Comparison of ENCODE assay signal across 17 cellular contexts in the genomic region with DNA sequence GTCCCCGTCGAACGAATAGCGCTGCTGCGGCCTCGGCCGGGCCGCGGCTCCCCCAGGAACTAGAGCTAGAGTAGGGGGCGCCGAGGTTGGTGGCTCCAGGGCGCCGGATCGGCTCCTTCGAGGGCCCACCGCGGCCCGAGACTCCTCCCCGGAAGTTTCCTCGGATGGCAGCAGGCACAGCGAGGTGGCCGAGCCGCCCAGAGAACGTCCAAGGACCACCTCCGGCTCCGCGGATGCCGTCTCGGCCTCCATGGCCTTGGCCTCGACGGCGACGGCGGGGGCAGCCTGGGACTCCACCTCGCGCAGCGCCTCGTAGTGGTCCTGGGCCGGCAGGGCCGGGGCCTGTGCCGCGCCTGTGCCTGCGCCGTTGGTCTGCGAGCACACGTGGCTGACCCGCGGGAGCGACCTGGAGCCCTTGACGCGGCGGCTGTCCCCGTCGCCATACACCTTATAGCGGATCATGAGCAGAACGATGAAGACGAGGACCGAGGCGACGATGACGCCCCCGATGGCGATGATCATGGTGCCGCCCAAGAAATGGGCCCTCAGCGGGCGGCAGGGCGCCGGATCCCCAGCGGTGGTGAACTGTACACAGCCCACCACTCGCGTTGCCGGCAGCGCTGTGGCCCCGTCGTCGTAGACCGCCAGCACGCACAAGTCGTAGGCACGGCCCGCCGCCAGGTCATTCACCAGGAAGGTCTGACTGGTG. TPM values are rescaled to one million over a fixed set of nuclear protein-coding genes. Genes with fewer than 3 reads are reported as not detected.
DNase-seq lines count a peak whose midpoint lies in the region; ATAC-seq, FAIRE-seq and TF ChIP-seq lines count a peak whose summit lies in the region.
"Had no signal": no experiment of that assay in that cellular context is flagged by ENCODE, and none has a peak within 500 bp of the region (broad histone marks: within the 10 kb centered on the region; RNA-seq: fewer than 3 reads in every experiment).

No MANE protein-coding gene starts in this region.

- no peak for TF ChIP-seq CTCF in K562 (IDR thresholded peaks at IDR 0.05 in 2 of 3, conservative IDR thresholded peaks at IDR 0.05 in 1 of 3; ENCODE audit: insufficient read depth in 2 of 3, low read depth in 1 of 3, low read length in 3 of 3)
- TF ChIP-seq CTCF in progenitor cell of endocrine pancreas (IDR thresholded peaks at IDR 0.05; ENCODE audit: unreplicated experiment): peak; percentile 3

- H3K4me1 Mint-ChIP-seq in progenitor cell of endocrine pancreas (ENCODE audit: low read depth): peaks cover 12% of the 10 kb centered on the region
- H3K4me1 Mint-ChIP-seq: activated CD4-positive, alpha-beta memory T cell treated with anti-CD3 and anti-CD28 coated beads, Interleukin-2, amount 10 ng/mL, durations not matched to agents 7 days and 5 days had no signal

- TF ChIP-seq EP300 in K562 (IDR thresholded peaks at IDR 0.05; ENCODE audit: low read length): no peak

- POLR2A ChIA-PET in K562 (lab: Yijun Ruan, JAX): interaction anchor here (0.6 to 1.5 kb wide), 2 partner anchors 8 to 70 kb away, joined by 3 to 6 read pairs; no protein-coding TSS in a partner anchor

- no peaks in the 10 kb centered on the region for H3K9me3 Mint-ChIP-seq in progenitor cell of endocrine pancreas (ENCODE audit: low read depth)
- H3K9me3 Mint-ChIP-seq: activated CD4-positive, alpha-beta memory T cell treated with anti-CD3 and anti-CD28 coated beads, Interleukin-2, amount 10 ng/mL, durations not matched to agents 7 days and 5 days had no signal

- CTCF ChIA-PET in K562 (lab: Yijun Ruan, JAX; ENCODE audit: low intra/inter-chr PET ratio): interaction anchor here (0.6 kb wide), 1 partner anchor 20 kb away, joined by 3 read pairs; no protein-coding TSS in a partner anchor

- H3K9ac ChIP-seq in ES-I3 (ENCODE audit: low read depth, low read length) (peak overlapping the region; percentile 81), K562 (ENCODE audit: insufficient read depth in 1 of 2, low read depth in 2 of 2, low read length in 2 of 2) (no peak overlapping the region)

- intact Hi-C loops in K562 (cut with micrococcal nuclease): loop anchor here (10.0 kb wide), 1 partner anchor 53 kb away; no protein-coding TSS in a partner anchor

- no peak for FAIRE-seq in K562 (lab: Jason Lieb, UNC)
- FAIRE-seq: GM12892, GM19239, RCC 7860 had no signal

- H3K27ac ChIP-seq in K562 (ENCODE audit: extremely low read depth, low read depth, low read length): no peak overlapping the region

- ATAC-seq in K562 (no peak), GM21576 (IDR thresholded peaks at IDR 0.05; ENCODE audit: unreplicated experiment) (no peak), GM18870 (IDR thresholded peaks at IDR 0.05; ENCODE audit: unreplicated experiment) (no peak)

- H3K9me1 ChIP-seq in K562 (ENCODE audit: control insufficient read depth, insufficient read depth, low read length): no peaks in the 10 kb centered on the region

- no peak overlapping the region for H3K4me3 ChIP-seq in K562

- no peaks in the 10 kb centered on the region for H3K27me3 ChIP-seq in K562 (ENCODE audit: control insufficient read depth in 2 of 2, insufficient read depth in 2 of 2, low read length in 2 of 2)

- H2AFZ ChIP-seq in K562 (ENCODE audit: low read depth, low read length): no peak overlapping the region

- TF ChIP-seq RAD21 in K562 (CRISPR knock-in tag; conservative IDR thresholded peaks at IDR 0.05 in 1 of 2, IDR thresholded peaks at IDR 0.05 in 1 of 2): no peak

- H3K9me3 ChIP-seq in ES-I3 (ENCODE audit: control insufficient read depth, insufficient read depth, low read length) (no peaks in the 10 kb centered on the region), K562 (replicated peaks; ENCODE audit: control insufficient read depth, insufficient read depth, low read depth, low read length) (no peaks in the 10 kb centered on the region)

- 99% methylated on average over 41 of the region's 82 CpGs for WGBS in K562 (ENCODE audit: insufficient coverage, low coverage, missing lambda C conversion rate)

- peak overlapping the region; percentile 30 for H3K27ac Mint-ChIP-seq in progenitor cell of endocrine pancreas
- H3K27ac Mint-ChIP-seq: activated CD4-positive, alpha-beta memory T cell treated with anti-CD3 and anti-CD28 coated beads, Interleukin-2, amount 10 ng/mL, durations not matched to agents 7 days and 5 days had no signal

- H3K79me2 ChIP-seq in K562 (ENCODE audit: control insufficient read depth, insufficient read depth, low read length): peaks cover 15% of the 10 kb centered on the region

- H3K4me2 ChIP-seq in K562 (ENCODE audit: insufficient read depth, low read length): no peak overlapping the region

- H3K4me3 Mint-ChIP-seq in progenitor cell of endocrine pancreas (ENCODE audit: low read depth): no peak overlapping the region
- H3K4me3 Mint-ChIP-seq: activated CD4-positive, alpha-beta memory T cell treated with anti-CD3 and anti-CD28 coated beads, Interleukin-2, amount 10 ng/mL, durations not matched to agents 7 days and 5 days had no signal

- H3K4me1 ChIP-seq in ES-I3 (ENCODE audit: insufficient read depth, low read length) (peaks cover 22% of the 10 kb centered on the region), K562 (replicated peaks in 1 of 2; ENCODE audit: control insufficient read depth in 2 of 2, insufficient read depth in 2 of 2, low read length in 2 of 2) (peaks cover 40 to 43% of the 10 kb centered on the region in 2 experiments)

- peaks cover 7% of the 10 kb centered on the region for H3K36me3 Mint-ChIP-seq in progenitor cell of endocrine pancreas (ENCODE audit: insufficient read depth)

- no peaks in the 10 kb centered on the region for H4K20me1 ChIP-seq in K562 (replicated peaks; ENCODE audit: control insufficient read depth, insufficient read depth, low read length)

- no TSS peak for BruUV-seq in K562 (replicated peaks; lab: Mats Ljungman, UMichigan)

- H3K27me3 Mint-ChIP-seq in progenitor cell of endocrine pancreas: peaks cover 49% of the 10 kb centered on the region

- TF ChIP-seq POLR2A in K562 (conservative IDR thresholded peaks at IDR 0.05): no peak

- DNase-seq in K562 (ENCODE audit: extremely low read depth in 1 of 4, low spot score in 3 of 4): peak in 1 of 4 experiments; percentile 4
- peak; percentile 58 for DNase-seq in iPS-NIHi11 (ENCODE audit: low spot score)
- DNase-seq in progenitor cell of endocrine pancreas (ENCODE audit: low spot score, unreplicated experiment): no peak
- no peak for DNase-seq in NCI-H2107 (lab: John Stamatoyannopoulos, UW)
- DNase-seq in amniotic stem cell (lab: John Stamatoyannopoulos, UW): no peak
- DNase-seq: activated CD4-positive, alpha-beta memory T cell treated with anti-CD3 and anti-CD28 coated beads, Interleukin-2, amount 10 ng/mL, durations not matched to agents 7 days and 5 days; DND-41; NCI-H1048 had no signal

- in situ Hi-C loops in K562 (cut with MboI): no loop called here

- H3K36me3 ChIP-seq in ES-I3 (ENCODE audit: insufficient read depth, low read length): no peaks in the 10 kb centered on the region
- H3K36me3 ChIP-seq in K562 (ENCODE audit: control insufficient read depth, insufficient read depth, low read length): peaks cover 29% of the 10 kb centered on the region; the same call in 1 of the 3 replicates

RNA-seq across cellular contexts. Expression of gene IFNL1, which starts 11.8 kb away (rescaled TPM):
- not detected in 2 replicates for total RNA-seq in K562 (2011; cell fraction: chromatin; rRNA removed; ENCODE audit: low replicate concordance)
- total RNA-seq in K562 (2011; cell fraction: nucleolus; rRNA removed): not detected in 2 replicates
- not detected in 2 replicates for total RNA-seq in K562 (2011; cell fraction: nucleoplasm; rRNA removed)
- total RNA-seq in K562 (2014; rRNA removed): not detected in 2 replicates
- total RNA-seq in K562 (2014; rRNA removed; fragmentation: Illumina TruSeq; extraction: Trizol): not detected in 2 replicates
- not detected in 2 replicates for total RNA-seq in K562 (2015; rRNA removed; fragmentation: Illumina TruSeq; extraction: Trizol)
- not detected in 2 replicates for total RNA-seq in K562 (2021)
- not detected in 2 replicates for polyA plus RNA-seq in K562 (2011; rRNA removed)
- polyA plus RNA-seq in K562 (2011; cell fraction: cytosol; rRNA removed): not detected in 2 replicates
- polyA plus RNA-seq in K562 (2011; cell fraction: nucleus; rRNA removed): not detected in 2 replicates
- polyA plus RNA-seq in K562 (2012): not detected in 2 replicates
- not detected in 2 replicates for polyA plus RNA-seq in K562 (2014; fragmentation: Illumina TruSeq; extraction: Trizol)
- not detected for polyA plus RNA-seq in K562 (2014; fragmentation: Nextera tagmentation; extraction: Ambion mirVana)
- polyA plus RNA-seq in K562 (2014; rRNA removed): not detected in 2 replicates
- not detected in 2 replicates for polyA minus RNA-seq in K562 (2011; rRNA and poly(A)+ RNA removed)
- polyA minus RNA-seq in K562 (2011; cell fraction: cytosol; rRNA and poly(A)+ RNA removed): not detected in 2 replicates
- not detected in 2 replicates for polyA minus RNA-seq in K562 (2011; cell fraction: nucleus; rRNA and poly(A)+ RNA removed)
- not detected in 2 replicates for total RNA-seq in progenitor cell of endocrine pancreas
- total RNA-seq: HT-29 had no signal
- polyA plus RNA-seq: esophagus had no signal

RNA-seq across cellular contexts. Expression of gene LRFN1, which starts 12.7 kb away (rescaled TPM):
- 2.3 and 5.9 TPM in 2 replicates for total RNA-seq in K562 (2011; cell fraction: chromatin; rRNA removed; ENCODE audit: low replicate concordance)
- 10.0 and 11.3 TPM in 2 replicates for total RNA-seq in K562 (2011; cell fraction: nucleolus; rRNA removed)
- 5.9 and 6.6 TPM in 2 replicates for total RNA-seq in K562 (2011; cell fraction: nucleoplasm; rRNA removed)
- total RNA-seq in K562 (2014; rRNA removed): 3.8 and 5.0 TPM in 2 replicates
- 0.44 and 0.45 TPM in 2 replicates for total RNA-seq in K562 (2014; rRNA removed; fragmentation: Illumina TruSeq; extraction: Trizol)
- 1.1 and 1.3 TPM in 2 replicates for total RNA-seq in K562 (2015; rRNA removed; fragmentation: Illumina TruSeq; extraction: Trizol)
- 10.6 and 10.7 TPM in 2 replicates for total RNA-seq in K562 (2021)
- 0.52 and 1.0 TPM in 2 replicates for polyA plus RNA-seq in K562 (2011; rRNA removed)
- 1.9 and 4.7 TPM in 2 replicates for polyA plus RNA-seq in K562 (2011; cell fraction: cytosol; rRNA removed)
- polyA plus RNA-seq in K562 (2011; cell fraction: nucleus; rRNA removed): 2.7 and 3.9 TPM in 2 replicates
- 4.1 and 4.7 TPM in 2 replicates for polyA plus RNA-seq in K562 (2012)
- 1.3 and 2.1 TPM in 2 replicates for polyA plus RNA-seq in K562 (2014; fragmentation: Illumina TruSeq; extraction: Trizol)
- under 1 TPM; 0.13 TPM for polyA plus RNA-seq in K562 (2014; fragmentation: Nextera tagmentation; extraction: Ambion mirVana)
- polyA plus RNA-seq in K562 (2014; rRNA removed): 3.9 and 4.6 TPM in 2 replicates
- 0.98 and 1.0 TPM in 2 replicates for polyA minus RNA-seq in K562 (2011; rRNA and poly(A)+ RNA removed)
- 2.8 and 5.5 TPM in 2 replicates for polyA minus RNA-seq in K562 (2011; cell fraction: cytosol; rRNA and poly(A)+ RNA removed)
- 2.7 and 3.8 TPM in 2 replicates for polyA minus RNA-seq in K562 (2011; cell fraction: nucleus; rRNA and poly(A)+ RNA removed)
- total RNA-seq in progenitor cell of endocrine pancreas: 4.8 and 5.2 TPM in 2 replicates

RNA-seq across cellular contexts. Expression of gene GMFG, which starts 27.9 kb away (rescaled TPM):
- total RNA-seq in K562 (2011; cell fraction: chromatin; rRNA removed; ENCODE audit: low replicate concordance): 7.6 and 17.2 TPM in 2 replicates
- 11.3 and 11.6 TPM in 2 replicates for total RNA-seq in K562 (2011; cell fraction: nucleolus; rRNA removed)
- total RNA-seq in K562 (2011; cell fraction: nucleoplasm; rRNA removed): 14.4 and 17.5 TPM in 2 replicates
- total RNA-seq in K562 (2014; rRNA removed): 37.1 and 48.4 TPM in 2 replicates
- total RNA-seq in K562 (2014; rRNA removed; fragmentation: Illumina TruSeq; extraction: Trizol): 48.5 and 59.1 TPM in 2 replicates
- 52.8 and 55.6 TPM in 2 replicates for total RNA-seq in K562 (2015; rRNA removed; fragmentation: Illumina TruSeq; extraction: Trizol)
- 51.8 and 58.6 TPM in 2 replicates for total RNA-seq in K562 (2021)
- polyA plus RNA-seq in K562 (2011; rRNA removed): 91.3 and 101 TPM in 2 replicates
- 45.0 and 75.1 TPM in 2 replicates for polyA plus RNA-seq in K562 (2011; cell fraction: cytosol; rRNA removed)
- polyA plus RNA-seq in K562 (2011; cell fraction: nucleus; rRNA removed): 35.8 and 51.3 TPM in 2 replicates
- polyA plus RNA-seq in K562 (2012): 108 and 198 TPM in 2 replicates
- 49.0 and 60.2 TPM in 2 replicates for polyA plus RNA-seq in K562 (2014; fragmentation: Illumina TruSeq; extraction: Trizol)
- polyA plus RNA-seq in K562 (2014; fragmentation: Nextera tagmentation; extraction: Ambion mirVana): 100 to 1,000 TPM; 133 to 152 TPM
- 61.3 and 70.7 TPM in 2 replicates for polyA plus RNA-seq in K562 (2014; rRNA removed)
- polyA minus RNA-seq in K562 (2011; rRNA and poly(A)+ RNA removed): 23.5 and 24.2 TPM in 2 replicates
- 8.4 and 10.6 TPM in 2 replicates for polyA minus RNA-seq in K562 (2011; cell fraction: cytosol; rRNA and poly(A)+ RNA removed)
- 2.2 and 9.1 TPM in 2 replicates for polyA minus RNA-seq in K562 (2011; cell fraction: nucleus; rRNA and poly(A)+ RNA removed)
- total RNA-seq in progenitor cell of endocrine pancreas: not detected in 2 replicates
- total RNA-seq: HT-29 had no signal

RNA-seq across cellular contexts. Expression of gene SAMD4B, which starts 34.2 kb away (rescaled TPM):
- total RNA-seq in K562 (2011; cell fraction: chromatin; rRNA removed; ENCODE audit: low replicate concordance): 114 and 163 TPM in 2 replicates
- total RNA-seq in K562 (2011; cell fraction: nucleolus; rRNA removed): 74.5 and 86.1 TPM in 2 replicates
- 116 and 164 TPM in 2 replicates for total RNA-seq in K562 (2011; cell fraction: nucleoplasm; rRNA removed)
- total RNA-seq in K562 (2014; rRNA removed) (41.1 and 55.2 TPM in 2 replicates), K562 (2014; rRNA removed; fragmentation: Illumina TruSeq; extraction: Trizol) (17.2 and 19.9 TPM in 2 replicates), K562 (2015; rRNA removed; fragmentation: Illumina TruSeq; extraction: Trizol) (38.0 and 42.2 TPM in 2 replicates), K562 (2021) (86.3 and 90.5 TPM in 2 replicates), progenitor cell of endocrine pancreas (140 and 152 TPM in 2 replicates)
- polyA plus RNA-seq in K562 (2011; rRNA removed) (20.9 and 54.2 TPM in 2 replicates), K562 (2014; fragmentation: Illumina TruSeq; extraction: Trizol) (81.8 and 105 TPM in 2 replicates), K562 (2014; fragmentation: Nextera tagmentation; extraction: Ambion mirVana) (1 to 10 TPM; 3.4 to 5.9 TPM), K562 (2014; rRNA removed) (76.4 and 77.0 TPM in 2 replicates)
- 38.5 and 56.2 TPM in 2 replicates for polyA plus RNA-seq in K562 (2011; cell fraction: cytosol; rRNA removed)
- 81.0 and 127 TPM in 2 replicates for polyA plus RNA-seq in K562 (2011; cell fraction: nucleus; rRNA removed)
- 86.0 and 136 TPM in 2 replicates for polyA plus RNA-seq in K562 (2012)
- polyA minus RNA-seq in K562 (2011; rRNA and poly(A)+ RNA removed): 22.5 and 27.0 TPM in 2 replicates
- polyA minus RNA-seq in K562 (2011; cell fraction: cytosol; rRNA and poly(A)+ RNA removed): 59.6 and 84.3 TPM in 2 replicates
- polyA minus RNA-seq in K562 (2011; cell fraction: nucleus; rRNA and poly(A)+ RNA removed): 23.4 and 27.1 TPM in 2 replicates

RNA-seq across cellular contexts. Expression of gene IFNL2, which starts 39.8 kb away (rescaled TPM):
- total RNA-seq in K562 (2011; cell fraction: chromatin; rRNA removed; ENCODE audit: low replicate concordance): not detected in 2 replicates
- not detected in 2 replicates for total RNA-seq in K562 (2011; cell fraction: nucleolus; rRNA removed)
- total RNA-seq in K562 (2011; cell fraction: nucleoplasm; rRNA removed): not detected in 2 replicates
- total RNA-seq in K562 (2014; rRNA removed): not detected in 2 replicates
- total RNA-seq in K562 (2014; rRNA removed; fragmentation: Illumina TruSeq; extraction: Trizol): not detected in 2 replicates
- not detected in 2 replicates for total RNA-seq in K562 (2015; rRNA removed; fragmentation: Illumina TruSeq; extraction: Trizol)
- total RNA-seq in K562 (2021): not detected in 2 replicates
- polyA plus RNA-seq in K562 (2011; rRNA removed): not detected in 2 replicates
- not detected in 2 replicates for polyA plus RNA-seq in K562 (2011; cell fraction: cytosol; rRNA removed)
- polyA plus RNA-seq in K562 (2011; cell fraction: nucleus; rRNA removed): not detected in 2 replicates
- not detected in 2 replicates for polyA plus RNA-seq in K562 (2012)
- not detected in 2 replicates for polyA plus RNA-seq in K562 (2014; fragmentation: Illumina TruSeq; extraction: Trizol)
- polyA plus RNA-seq in K562 (2014; fragmentation: Nextera tagmentation; extraction: Ambion mirVana): not detected
- polyA plus RNA-seq in K562 (2014; rRNA removed): not detected in 2 replicates
- polyA minus RNA-seq in K562 (2011; rRNA and poly(A)+ RNA removed): not detected in 2 replicates
- polyA minus RNA-seq in K562 (2011; cell fraction: cytosol; rRNA and poly(A)+ RNA removed): not detected in 2 replicates
- not detected in 2 replicates for polyA minus RNA-seq in K562 (2011; cell fraction: nucleus; rRNA and poly(A)+ RNA removed)
- total RNA-seq in progenitor cell of endocrine pancreas: not detected in 2 replicates
- total RNA-seq: activated CD4-positive, alpha-beta memory T cell treated with anti-CD3 and anti-CD28 coated beads, Interleukin-2, amount 10 ng/mL, durations not matched to agents 7 days and 5 days; HT-29; T-helper 2 cell treated with Interferon-gamma antibody and Interleukin-4, amounts not matched to agents 100 ng/mL and 5 ng/mL, for 36 hours had no signal
- polyA plus RNA-seq: esophagus had no signal
